Comparison of ENCODE assay signal across 2 cellular contexts in genomic region chr4:19580090-19580489, GRCh38.
TF ChIP-seq lines count a peak whose summit lies in the region.

No MANE protein-coding gene starts in this region.

TF ChIP-seq in IMR-90, 13 proteins besides CTCF, POLR2A, EP300 and RAD21:
- TF ChIP-seq ELK1 (IDR thresholded peaks at IDR 0.05; ENCODE audit: borderline replicate concordance, low read depth, low read length) = no peak
- TF ChIP-seq CEBPB (IDR thresholded peaks at IDR 0.05; ENCODE audit: low read depth, low read length) = peak; percentile 87

TF ChIP-seq in GM23338, 12 proteins besides CTCF, POLR2A, EP300 and RAD21:
- TF ChIP-seq ETS1 (IDR thresholded peaks at IDR 0.05) (no peak), ZNF331 (CRISPR knock-in tag; IDR thresholded peaks at IDR 0.05; ENCODE audit: low read depth) (no peak), ZNF462 (CRISPR knock-in tag; IDR thresholded peaks at IDR 0.05) (no peak), EZH2phosphoT487 (IDR thresholded peaks at IDR 0.05; ENCODE audit: unreplicated experiment) (no peak), JUNB (IDR thresholded peaks at IDR 0.05; ENCODE audit: unreplicated experiment) (no peak), ZNF114 (CRISPR knock-in tag; IDR thresholded peaks at IDR 0.05) (no peak), EZH2 (IDR thresholded peaks at IDR 0.05; ENCODE audit: low read depth, unreplicated experiment) (no peak), NANOG (IDR thresholded peaks at IDR 0.05; ENCODE audit: borderline replicate concordance) (no peak), REST (IDR thresholded peaks at IDR 0.05; ENCODE audit: unreplicated experiment) (no peak), CREB1 (CRISPR knock-in tag; IDR thresholded peaks at IDR 0.05; ENCODE audit: low read depth) (no peak), STAT1 (IDR thresholded peaks at IDR 0.05; ENCODE audit: unreplicated experiment) (no peak)
